21 cellular contexts compared by ENCODE assay signal in genomic region chr1:38657441-38657840, GRCh38.
"Had no signal": no experiment of that assay in that cellular context is flagged by ENCODE, and none has a peak within 500 bp of the region (broad histone marks: within the 10 kb centered on the region; RNA-seq: fewer than 3 reads in every experiment).

No MANE protein-coding gene starts in this region.

- H3K27ac ChIP-seq: KMS-11, SJCRH30 had no signal

- H3K4me3 ChIP-seq: SJCRH30 had no signal

- H3K4me1 ChIP-seq: SJCRH30 had no signal

- H3K36me3 ChIP-seq: SJCRH30 had no signal

- ATAC-seq: HepG2, Panc1, PC-3, Right ventricle myocardium inferior, SK-N-SH treated with all-trans-retinoic acid at 6 μM for 48 hours had no signal

- H3K4me2 ChIP-seq: KMS-11 had no signal

- DNase-seq: IMR-90, Kasumi-1, MM.1S, NCI-H1092 treated with DMSO at 0.1 percent for 48 hours, NCI-H1436, NCI-H187, NCI-H2029, NCI-H2081 treated with DMSO at 0.1 percent for 48 hours, NCI-H226, NCI-H446, NCI-H510A, NCI-H69, NCI-H774, PC-3, SHP77 treated with DMSO at 0.1 percent for 48 hours, SJCRH30 had no signal
